Comparison of ENCODE assay signal across 16 cellular contexts in the genomic region with DNA sequence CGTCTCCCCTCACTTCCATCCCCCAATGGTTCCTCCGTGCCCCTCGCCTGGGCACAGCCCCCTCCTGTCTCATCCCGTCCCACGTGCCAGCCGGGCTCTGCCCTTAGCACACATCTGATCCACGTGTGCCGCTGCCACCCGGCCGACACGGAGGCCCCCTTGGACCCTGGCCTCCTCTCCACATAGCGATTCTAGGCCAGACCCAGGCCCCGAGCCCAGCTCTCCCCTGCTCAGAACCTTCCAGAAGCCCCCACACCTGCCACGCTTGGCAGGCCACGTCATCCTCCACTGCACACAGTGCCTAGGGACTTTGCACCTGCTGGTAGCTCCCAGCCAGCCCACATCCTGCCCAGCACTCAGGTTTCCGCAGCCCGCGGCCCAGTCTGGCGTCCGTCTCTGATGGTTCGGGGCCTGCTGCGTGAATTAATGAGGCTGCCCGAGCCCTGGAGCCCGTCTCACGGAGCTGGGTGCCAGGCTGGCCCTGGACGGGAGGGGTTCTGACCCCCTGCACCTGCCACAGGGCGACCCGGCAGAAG. TPM values are rescaled to one million over a fixed set of nuclear protein-coding genes. Genes with fewer than 3 reads are reported as not detected.
DNase-seq lines count a peak whose midpoint lies in the region; ATAC-seq, FAIRE-seq and TF ChIP-seq lines count a peak whose summit lies in the region.
"Had no signal": no experiment of that assay in that cellular context is flagged by ENCODE, and none has a peak within 500 bp of the region (broad histone marks: within the 10 kb centered on the region; RNA-seq: fewer than 3 reads in every experiment).

No MANE protein-coding gene starts in this region.

- no peak for TF ChIP-seq CTCF in astrocyte (IDR thresholded peaks at IDR 0.05; ENCODE audit: insufficient read depth, low read depth, low read length)
- TF ChIP-seq CTCF in left ventricle myocardium inferior (IDR thresholded peaks at IDR 0.05; ENCODE audit: borderline replicate concordance) = no peak

- no peaks in the 10 kb centered on the region for H3K79me2 ChIP-seq in astrocyte (ENCODE audit: insufficient read depth, low read length)

- H3K27me3 Mint-ChIP-seq in activated naive CD8-positive, alpha-beta T cell treated with anti-CD3 and anti-CD28 coated beads for 36 hours = no peaks in the 10 kb centered on the region
- no peaks in the 10 kb centered on the region for H3K27me3 Mint-ChIP-seq in activated naive CD8-positive, alpha-beta T cell treated with anti-CD3 and anti-CD28 coated beads, Interleukin-2, amount 50 U/mL, for 24 hours
- peaks cover 5% of the 10 kb centered on the region for H3K27me3 Mint-ChIP-seq in astrocyte (ENCODE audit: low read depth, unreplicated experiment)

- H3K27me3 ChIP-seq in astrocyte (ENCODE audit: insufficient read depth, low read length) = no peaks in the 10 kb centered on the region
- H3K27me3 ChIP-seq in left ventricle myocardium inferior (ENCODE audit: low read depth) = peaks cover 64% of the 10 kb centered on the region
- H3K27me3 ChIP-seq: neural progenitor cell had no signal

- H3K9me3 ChIP-seq in astrocyte (ENCODE audit: insufficient read depth, low read depth, low read length) (no peaks in the 10 kb centered on the region), left ventricle myocardium inferior (replicated peaks) (no peaks in the 10 kb centered on the region)
- H3K9me3 ChIP-seq: uterus had no signal

- H3K9me3 Mint-ChIP-seq in activated naive CD8-positive, alpha-beta T cell treated with anti-CD3 and anti-CD28 coated beads for 36 hours = no peaks in the 10 kb centered on the region
- no peaks in the 10 kb centered on the region for H3K9me3 Mint-ChIP-seq in activated naive CD8-positive, alpha-beta T cell treated with anti-CD3 and anti-CD28 coated beads, Interleukin-2, amount 50 U/mL, for 24 hours
- no peaks in the 10 kb centered on the region for H3K9me3 Mint-ChIP-seq in astrocyte (ENCODE audit: unreplicated experiment)
- H3K9me3 Mint-ChIP-seq: neural progenitor cell; T-helper 2 cell treated with Interferon-gamma antibody and Interleukin-4, amounts not matched to agents 5 μg/mL and 100 μg/mL, for 36 hours had no signal

- no peaks in the 10 kb centered on the region for H4K20me1 ChIP-seq in astrocyte (ENCODE audit: insufficient read depth, low read length)

- no peak for ATAC-seq in activated naive CD8-positive, alpha-beta T cell treated with anti-CD3 and anti-CD28 coated beads, Interleukin-2, amount 50 U/mL, for 24 hours
- ATAC-seq in HG03432 (IDR thresholded peaks at IDR 0.05; ENCODE audit: unreplicated experiment) (peak; percentile 65), GM21717 (IDR thresholded peaks at IDR 0.05; ENCODE audit: unreplicated experiment) (no peak), GM21619 (IDR thresholded peaks at IDR 0.05; ENCODE audit: unreplicated experiment) (no peak)

- peaks cover 34% of the 10 kb centered on the region for H3K4me1 Mint-ChIP-seq in activated naive CD8-positive, alpha-beta T cell treated with anti-CD3 and anti-CD28 coated beads for 36 hours
- peaks cover 40% of the 10 kb centered on the region for H3K4me1 Mint-ChIP-seq in activated naive CD8-positive, alpha-beta T cell treated with anti-CD3 and anti-CD28 coated beads, Interleukin-2, amount 50 U/mL, for 24 hours
- H3K4me1 Mint-ChIP-seq in astrocyte (ENCODE audit: low read depth, unreplicated experiment) = no peaks in the 10 kb centered on the region

- no peak overlapping the region for H3K4me2 ChIP-seq in astrocyte (ENCODE audit: low read length)
- H3K4me2 ChIP-seq: neural progenitor cell, smooth muscle cell had no signal

- H3K36me3 ChIP-seq in astrocyte (ENCODE audit: insufficient read depth, low read length) (no peaks in the 10 kb centered on the region), left ventricle myocardium inferior (no peaks in the 10 kb centered on the region)
- H3K36me3 ChIP-seq: neural progenitor cell, uterus had no signal

- no peaks in the 10 kb centered on the region for H3K4me1 ChIP-seq in astrocyte (ENCODE audit: insufficient read depth, low read length)
- no peaks in the 10 kb centered on the region for H3K4me1 ChIP-seq in left ventricle myocardium inferior
- H3K4me1 ChIP-seq: neural progenitor cell, uterus had no signal

- H3K4me3 Mint-ChIP-seq in activated naive CD8-positive, alpha-beta T cell treated with anti-CD3 and anti-CD28 coated beads for 36 hours = no peak overlapping the region
- H3K4me3 Mint-ChIP-seq in activated naive CD8-positive, alpha-beta T cell treated with anti-CD3 and anti-CD28 coated beads, Interleukin-2, amount 50 U/mL, for 24 hours = no peak overlapping the region
- H3K4me3 Mint-ChIP-seq in astrocyte (ENCODE audit: unreplicated experiment) = no peak overlapping the region
- H3K4me3 Mint-ChIP-seq: neural progenitor cell; T-helper 2 cell treated with Interferon-gamma antibody and Interleukin-4, amounts not matched to agents 5 μg/mL and 100 μg/mL, for 36 hours had no signal

- H3K27ac ChIP-seq in astrocyte (ENCODE audit: low read depth, low read length) (no peak overlapping the region), left ventricle myocardium inferior (replicated peaks) (no peak overlapping the region)
- H3K27ac ChIP-seq: neural progenitor cell, uterus had no signal

- intact Hi-C loops in left ventricle myocardium inferior (cut with micrococcal nuclease) = no loop called here

- peak; percentile 26 for DNase-seq in activated naive CD8-positive, alpha-beta T cell treated with anti-CD3 and anti-CD28 coated beads for 36 hours
- no peak for DNase-seq in activated naive CD8-positive, alpha-beta T cell treated with anti-CD3 and anti-CD28 coated beads, Interleukin-2, amount 50 U/mL, for 24 hours
- DNase-seq in astrocyte (ENCODE audit: low read depth) (no peak), left ventricle myocardium inferior (no peak), NCI-H187 (lab: John Stamatoyannopoulos, UW) (no peak)
- DNase-seq: aorta, KBM-7, NCI-H2029 treated with DMSO at 0.1 percent for 48 hours, uterus had no signal

- no peak for FAIRE-seq in astrocyte (lab: Jason Lieb, UNC)
- FAIRE-seq: frontal cortex had no signal

- peak overlapping the region; percentile 65 for H3K27ac Mint-ChIP-seq in activated naive CD8-positive, alpha-beta T cell treated with anti-CD3 and anti-CD28 coated beads for 36 hours
- no peak overlapping the region for H3K27ac Mint-ChIP-seq in activated naive CD8-positive, alpha-beta T cell treated with anti-CD3 and anti-CD28 coated beads, Interleukin-2, amount 50 U/mL, for 24 hours
- peak overlapping the region; percentile 41 for H3K27ac Mint-ChIP-seq in astrocyte (ENCODE audit: unreplicated experiment)
- H3K27ac Mint-ChIP-seq: neural progenitor cell; T-helper 2 cell treated with Interferon-gamma antibody and Interleukin-4, amounts not matched to agents 5 μg/mL and 100 μg/mL, for 36 hours had no signal

- no peak overlapping the region for H3K9ac ChIP-seq in astrocyte (ENCODE audit: low read length)
- H3K9ac ChIP-seq: neural progenitor cell had no signal

- no peaks in the 10 kb centered on the region for H3K36me3 Mint-ChIP-seq in activated naive CD8-positive, alpha-beta T cell treated with anti-CD3 and anti-CD28 coated beads for 36 hours
- H3K36me3 Mint-ChIP-seq in activated naive CD8-positive, alpha-beta T cell treated with anti-CD3 and anti-CD28 coated beads, Interleukin-2, amount 50 U/mL, for 24 hours (ENCODE audit: low read depth) = no peaks in the 10 kb centered on the region
- no peaks in the 10 kb centered on the region for H3K36me3 Mint-ChIP-seq in astrocyte (ENCODE audit: low read depth, unreplicated experiment)
- H3K36me3 Mint-ChIP-seq: neural progenitor cell had no signal

- H3K4me3 ChIP-seq in astrocyte (ENCODE audit: insufficient read depth, low read depth, low read length) (no peak overlapping the region), left ventricle myocardium inferior (no peak overlapping the region)
- H3K4me3 ChIP-seq: neural progenitor cell, smooth muscle cell, uterus had no signal

- no peak overlapping the region for H2AFZ ChIP-seq in astrocyte (ENCODE audit: low read depth, low read length)
- H2AFZ ChIP-seq: neural progenitor cell had no signal

RNA-seq across cellular contexts. Expression of gene PLCH2, which starts 20.1 kb away (rescaled TPM):
- total RNA-seq in activated naive CD8-positive, alpha-beta T cell treated with anti-CD3 and anti-CD28 coated beads for 36 hours = 1 to 10 TPM; 1.2 to 1.4 TPM
- 2.0 and 2.2 TPM in 2 replicates for total RNA-seq in astrocyte
- 0.16 TPM for total RNA-seq in left ventricle myocardium inferior

RNA-seq across cellular contexts. Expression of gene PANK4, which starts 30.2 kb away (rescaled TPM):
- total RNA-seq in activated naive CD8-positive, alpha-beta T cell treated with anti-CD3 and anti-CD28 coated beads for 36 hours = 10 to 100 TPM; 29.8 to 34.3 TPM
- 23.1 and 26.3 TPM in 2 replicates for total RNA-seq in astrocyte
- total RNA-seq in left ventricle myocardium inferior = 42.8 TPM

RNA-seq across cellular contexts. Expression of gene HES5, which starts 33.9 kb away (rescaled TPM):
- under 1 TPM in 1 of 2 experiments, not detected in 1; 0.28 TPM for total RNA-seq in activated naive CD8-positive, alpha-beta T cell treated with anti-CD3 and anti-CD28 coated beads for 36 hours
- total RNA-seq in astrocyte = 0.22 TPM in 1 of 2 replicates, not detected in the other
- 0.63 TPM for total RNA-seq in left ventricle myocardium inferior
